27 cellular contexts compared by ENCODE assay signal in genomic region chr5:107532182-107532878, GRCh38.
DNase-seq lines count a peak whose midpoint lies in the region; ATAC-seq and TF ChIP-seq lines count a peak whose summit lies in the region.
"Had no signal": no experiment of that assay in that cellular context is flagged by ENCODE, and none has a peak within 500 bp of the region (broad histone marks: within the 10 kb centered on the region; RNA-seq: fewer than 3 reads in every experiment).

No MANE protein-coding gene starts in this region.

- WGBS in right cardiac atrium = 79% methylated on average over 10 of the region's 10 CpGs

- H3K4me1 ChIP-seq in SJCRH30 = peaks cover 17% of the 10 kb centered on the region
- peaks cover 6% of the 10 kb centered on the region for H3K4me1 ChIP-seq in right cardiac atrium (ENCODE audit: control insufficient read depth, insufficient read depth, low read length)
- H3K4me1 ChIP-seq: adrenal gland, left lung, parathyroid adenoma, Peyer's patch had no signal

- no peak overlapping the region for H3K4me3 ChIP-seq in SJCRH30
- no peak overlapping the region for H3K4me3 ChIP-seq in right cardiac atrium (ENCODE audit: low read length)
- H3K4me3 ChIP-seq: adrenal gland, heart left ventricle, left lung, MG63, Peyer's patch, skin epidermis had no signal

- intact Hi-C loops in right cardiac atrium (cut with DNase I) = no loop called here

- in situ Hi-C loops in G401 (cut with HindIII; ENCODE audit: low sequenced_read_pairs) = no loop called here

- peak; percentile 45 for DNase-seq in G401 (ENCODE audit: low spot score)
- peak; percentile 35 to 48 for DNase-seq in SJCRH30
- no peak for DNase-seq in right cardiac atrium
- no peak for DNase-seq in omental fat pad (ENCODE audit: low spot score)
- DNase-seq in superior temporal gyrus (ENCODE audit: extremely low spot score) = no peak
- DNase-seq in Kasumi-1 (lab: John Stamatoyannopoulos, UW) = no peak
- no peak for DNase-seq in GF-D8 (lab: John Stamatoyannopoulos, UW)
- DNase-seq: activated CD4-positive, alpha-beta T cell treated with anti-CD3 and anti-CD28 coated beads for 36 hours; activated CD8-positive, alpha-beta memory T cell treated with anti-CD3 and anti-CD28 coated beads for 24 hours; activated T-cell treated with anti-CD3 and anti-CD28 coated beads, Interleukin-2, amount 50 U/mL, for 1 hour; adrenal gland; BE2C; heart left ventricle; left lung; MG63; midbrain; NCI-H1417 treated with DMSO at 0.1 percent for 48 hours; NCI-H2107; NCI-H524; Peyer's patch; stimulated activated CD4-positive, alpha-beta T cell treated with anti-CD3 and anti-CD28 coated beads, Interleukin-2, amount 100 ng/mL, for 24 hours; substantia nigra; T-helper 17 cell had no signal

- TF ChIP-seq CTCF in omental fat pad (IDR thresholded peaks at IDR 0.05) = no peak

- H3K27me3 ChIP-seq in SJCRH30 (no peaks in the 10 kb centered on the region), right cardiac atrium (ENCODE audit: control insufficient read depth, insufficient read depth) (no peaks in the 10 kb centered on the region)
- H3K27me3 ChIP-seq: adrenal gland, BE2C, heart left ventricle, left lung, MG63, Peyer's patch had no signal

- H3K27ac ChIP-seq in SJCRH30 (peak overlapping the region; percentile 31), right cardiac atrium (ENCODE audit: low read length) (no peak overlapping the region)
- H3K27ac ChIP-seq: adrenal gland, heart left ventricle, left lung, parathyroid adenoma, Peyer's patch, skin epidermis had no signal

- H3K36me3 ChIP-seq in SJCRH30 = peaks cover 2% of the 10 kb centered on the region; the same call in 1 of the 2 replicates
- H3K36me3 ChIP-seq: adrenal gland, BE2C, heart left ventricle, left lung, MG63, Peyer's patch had no signal

- H3K9me3 ChIP-seq in SJCRH30 (replicated peaks) (no peaks in the 10 kb centered on the region), right cardiac atrium (ENCODE audit: control insufficient read depth, low read length) (no peaks in the 10 kb centered on the region)
- H3K9me3 ChIP-seq: adrenal gland, BE2C, heart left ventricle, left lung, MG63, Peyer's patch had no signal

- ATAC-seq in right cardiac atrium = peak; percentile 42 to 47
- ATAC-seq in omental fat pad (ENCODE audit: low FRiP score) = peak; percentile 81
- ATAC-seq in GM18520 (IDR thresholded peaks at IDR 0.05; ENCODE audit: unreplicated experiment) = no peak
- ATAC-seq: activated CD4-positive, alpha-beta T cell treated with anti-CD3 and anti-CD28 coated beads for 36 hours; left lung; natural killer cell treated with Interleukin-12 subunit alpha and Interleukin-12 subunit beta and Interleukin-15 and Interleukin-18, amount 100 ng/mL, for 72 hours; T-helper 17 cell had no signal

Comparison
In these comparisons a context has a peak if more than half of its experiments do, and no peak if none do; other contexts are left out.
1. DNase-seq: peak in G401 (single experiment) and SJCRH30 (2 of 2); none in right cardiac atrium (0 of 3), omental fat pad (single experiment), superior temporal gyrus (single experiment), Kasumi-1 (0 of 2) and GF-D8 (single experiment).